16 cellular contexts compared by ENCODE assay signal in the genomic region with DNA sequence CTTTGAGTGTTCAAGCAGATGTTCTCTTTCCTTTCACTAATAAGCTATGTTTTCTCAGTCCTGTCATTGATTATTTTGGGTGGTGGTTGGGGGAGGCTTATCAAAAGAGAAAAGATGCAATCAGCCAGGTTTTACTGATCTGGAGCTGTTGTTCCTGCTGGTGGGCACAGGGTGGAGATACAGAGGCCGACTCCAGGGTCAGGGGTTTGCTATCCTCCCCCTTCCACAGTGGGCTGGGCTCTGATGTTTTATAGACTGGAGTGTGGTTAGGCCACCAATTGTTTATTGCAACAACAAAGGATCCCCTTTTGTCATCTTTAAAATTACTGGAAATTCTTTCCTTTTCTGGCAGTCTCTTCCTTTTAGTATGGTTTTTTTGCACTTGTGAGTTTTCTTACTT.
A peak's percentile ranks its signal among the peaks of the same experiment; 100 is the strongest.
DNase-seq lines count a peak whose midpoint lies in the region; ATAC-seq and TF ChIP-seq lines count a peak whose summit lies in the region.
"Had no signal": no experiment of that assay in that cellular context is flagged by ENCODE, and none has a peak within 500 bp of the region (broad histone marks: within the 10 kb centered on the region; RNA-seq: fewer than 3 reads in every experiment).

No MANE protein-coding gene starts in this region.

- H3K9me3 ChIP-seq in heart left ventricle (no peaks in the 10 kb centered on the region), mesenchymal stem cell (ENCODE audit: control insufficient read depth, low read length) (no peaks in the 10 kb centered on the region), upper lobe of left lung (no peaks in the 10 kb centered on the region), neuronal stem cell (replicated peaks in 1 of 2; ENCODE audit: control insufficient read depth in 2 of 2, insufficient read depth in 1 of 2, low read depth in 1 of 2, low read length in 2 of 2) (no peaks in the 10 kb centered on the region)
- H3K9me3 ChIP-seq: pancreas had no signal

- DNase-seq in heart left ventricle: no peak
- DNase-seq in Right ventricle myocardium superior: no peak
- DNase-seq in brain microvascular endothelial cell: no peak
- no peak for DNase-seq in mesenchymal stem cell
- no peak for DNase-seq in upper lobe of left lung
- DNase-seq in neuronal stem cell (ENCODE audit: low spot score): no peak
- DNase-seq in omental fat pad (ENCODE audit: low spot score): no peak
- DNase-seq: activated CD4-positive, alpha-beta T cell treated with anti-CD3 and anti-CD28 coated beads for 48 hours; activated effector memory CD4-positive, alpha-beta T cell treated with Interleukin-2 at 50 U/mL for 16 hours; EL; kidney; MV-4-11; NCI-H510A treated with DMSO at 0.1 percent for 48 hours; pancreas had no signal

- no peak overlapping the region for H2BK120ac ChIP-seq in mesenchymal stem cell (ENCODE audit: low read depth, low read length)
- H2BK120ac ChIP-seq in neuronal stem cell (ENCODE audit: low read depth, low read length): no peak overlapping the region

- no peak overlapping the region for H3K4me2 ChIP-seq in mesenchymal stem cell (ENCODE audit: low read length, poor library complexity, severe bottlenecking)
- no peak overlapping the region for H3K4me2 ChIP-seq in neuronal stem cell (ENCODE audit: insufficient read depth, low read length, poor library complexity, severe bottlenecking)

- peak overlapping the region in 1 of 2 experiments; percentile 1 for H3K4ac ChIP-seq in mesenchymal stem cell (ENCODE audit: low read depth in 1 of 2, low read length in 2 of 2)
- no peak overlapping the region for H3K4ac ChIP-seq in neuronal stem cell (ENCODE audit: low read length)

- no peak overlapping the region for H2AFZ ChIP-seq in mesenchymal stem cell (ENCODE audit: low read depth, low read length)
- no peak overlapping the region for H2AFZ ChIP-seq in neuronal stem cell (ENCODE audit: low read length)

- no peak for TF ChIP-seq POLR2A in heart left ventricle (IDR thresholded peaks at IDR 0.05)
- no peak for TF ChIP-seq POLR2A in upper lobe of left lung (IDR thresholded peaks at IDR 0.05)

- H3K18ac ChIP-seq in mesenchymal stem cell (ENCODE audit: low read depth in 1 of 2, low read length in 2 of 2) (no peak overlapping the region), neuronal stem cell (ENCODE audit: low read length) (no peak overlapping the region)

- intact Hi-C loops in heart left ventricle (cut with DNase I) (no loop called here), Right ventricle myocardium superior (cut with DNase I) (no loop called here)

- no peak overlapping the region for H2BK15ac ChIP-seq in mesenchymal stem cell (ENCODE audit: low read depth, poor library complexity, severe bottlenecking)
- H2BK15ac ChIP-seq in neuronal stem cell (ENCODE audit: low read length): no peak overlapping the region

- peaks cover 21% of the 10 kb centered on the region for H3K79me1 ChIP-seq in mesenchymal stem cell (replicated peaks; ENCODE audit: low read length, poor library complexity, severe bottlenecking)
- no peaks in the 10 kb centered on the region for H3K79me1 ChIP-seq in neuronal stem cell (ENCODE audit: low read depth, low read length)

- H3K36me3 ChIP-seq in heart left ventricle (no peaks in the 10 kb centered on the region), brain microvascular endothelial cell (replicated peaks) (peaks cover 4% of the 10 kb centered on the region), mesenchymal stem cell (ENCODE audit: control insufficient read depth in 1 of 2, insufficient read depth in 2 of 2, low read depth in 1 of 2, low read length in 2 of 2) (no peaks in the 10 kb centered on the region), upper lobe of left lung (no peaks in the 10 kb centered on the region), neuronal stem cell (replicated peaks in 1 of 2; ENCODE audit: control insufficient read depth in 2 of 2, insufficient read depth in 2 of 2, low read length in 2 of 2) (peaks cover 0 to 7% of the 10 kb centered on the region in 2 donors)
- H3K36me3 ChIP-seq: cardiac muscle cell, pancreas had no signal

- H4K8ac ChIP-seq in mesenchymal stem cell (ENCODE audit: low read length) (no peak overlapping the region), neuronal stem cell (ENCODE audit: low read depth, low read length) (no peak overlapping the region)

- TF ChIP-seq CTCF in heart left ventricle (IDR thresholded peaks at IDR 0.05) (no peak), brain microvascular endothelial cell (IDR thresholded peaks at IDR 0.05; ENCODE audit: low read depth, low read length, missing control alignments) (peak; percentile 42), upper lobe of left lung (IDR thresholded peaks at IDR 0.05) (no peak), omental fat pad (IDR thresholded peaks at IDR 0.05) (no peak)

- in situ Hi-C loops in brain microvascular endothelial cell (cut with HindIII; ENCODE audit: low pct_ligation_motif_present, low sequenced_read_pairs): no loop called here

- H3K27me3 ChIP-seq in heart left ventricle (no peaks in the 10 kb centered on the region), brain microvascular endothelial cell (replicated peaks) (no peaks in the 10 kb centered on the region), mesenchymal stem cell (ENCODE audit: control insufficient read depth in 1 of 2, insufficient read depth in 1 of 2, low read length in 2 of 2) (no peaks in the 10 kb centered on the region), upper lobe of left lung (no peaks in the 10 kb centered on the region), neuronal stem cell (ENCODE audit: control insufficient read depth in 3 of 3, insufficient read depth in 3 of 3, low read depth in 1 of 3, low read length in 3 of 3) (no peaks in the 10 kb centered on the region)
- H3K27me3 ChIP-seq: cardiac muscle cell, pancreas had no signal

- no peak for ATAC-seq in heart left ventricle
- no peak for ATAC-seq in Right ventricle myocardium superior (ENCODE audit: poor library complexity)
- ATAC-seq in upper lobe of left lung (ENCODE audit: low FRiP score in 2 of 2): no peak
- no peak for ATAC-seq in omental fat pad (ENCODE audit: low FRiP score)
- no peak for ATAC-seq in HG02938 (IDR thresholded peaks at IDR 0.05; ENCODE audit: unreplicated experiment)

- H2AK5ac ChIP-seq in mesenchymal stem cell (ENCODE audit: low read length, severe bottlenecking) (peak overlapping the region; percentile 66), neuronal stem cell (ENCODE audit: low read depth, low read length) (no peak overlapping the region)

- H3K27ac ChIP-seq in heart left ventricle: peak overlapping the region in 11 of 12 donors; percentile 44 to 82 (median 70)
- H3K27ac ChIP-seq in brain microvascular endothelial cell: no peak overlapping the region
- H3K27ac ChIP-seq in mesenchymal stem cell (ENCODE audit: low read length, poor library complexity, severe bottlenecking): no peak overlapping the region
- peak overlapping the region in 3 of 4 donors; percentile 16 to 78 (median 72) for H3K27ac ChIP-seq in upper lobe of left lung
- no peak overlapping the region for H3K27ac ChIP-seq in neuronal stem cell (replicated peaks; ENCODE audit: low read length)
- H3K27ac ChIP-seq: cardiac muscle cell, pancreas had no signal

- H3K4me3 ChIP-seq in heart left ventricle: no peak overlapping the region
- H3K4me3 ChIP-seq in brain microvascular endothelial cell (ENCODE audit: low read depth, low read length): no peak overlapping the region
- no peak overlapping the region for H3K4me3 ChIP-seq in mesenchymal stem cell (ENCODE audit: insufficient read depth in 1 of 2, low read depth in 1 of 2, low read length in 2 of 2)
- no peak overlapping the region for H3K4me3 ChIP-seq in upper lobe of left lung
- no peak overlapping the region for H3K4me3 ChIP-seq in neuronal stem cell (ENCODE audit: low read length in 2 of 2)
- H3K4me3 ChIP-seq: cardiac muscle cell, pancreas had no signal

- H4K91ac ChIP-seq in mesenchymal stem cell (ENCODE audit: low read length) (no peak overlapping the region), neuronal stem cell (ENCODE audit: low read depth, low read length, poor library complexity) (no peak overlapping the region)

- 33 to 50% (median 44%) methylated on average over 1 of the region's 1 CpG for WGBS in heart left ventricle, 4 donors
- WGBS in mesenchymal stem cell: 71% methylated on average over 1 of the region's 1 CpG
- WGBS in upper lobe of left lung, 2 donors: 38 to 43% methylated on average over 1 of the region's 1 CpG
- no CpG with 5 or more reads among the region's 1 CpG for WGBS in neuronal stem cell (ENCODE audit: extremely low coverage in 2 of 2, insufficient read length in 2 of 2, insufficient replicate concordance in 1 of 2), 2 donors

- H3K14ac ChIP-seq in mesenchymal stem cell (ENCODE audit: low read length in 2 of 2): no peak overlapping the region
- H3K14ac ChIP-seq in neuronal stem cell (ENCODE audit: low read length): no peak overlapping the region

- peaks cover 35 to 100% (median 97%) of the 10 kb centered on the region in 12 donors for H3K4me1 ChIP-seq in heart left ventricle
- H3K4me1 ChIP-seq in mesenchymal stem cell (ENCODE audit: control insufficient read depth, insufficient read depth, low read depth, low read length): peaks cover 20% of the 10 kb centered on the region
- H3K4me1 ChIP-seq in upper lobe of left lung: peaks cover 66 to 79% (median 74%) of the 10 kb centered on the region in 4 donors
- H3K4me1 ChIP-seq in neuronal stem cell (ENCODE audit: control insufficient read depth in 2 of 2, insufficient read depth in 1 of 2, low read depth in 1 of 2, low read length in 2 of 2): no peaks in the 10 kb centered on the region

- H3K23ac ChIP-seq in mesenchymal stem cell (ENCODE audit: low read length in 2 of 2) (no peak overlapping the region), neuronal stem cell (ENCODE audit: low read depth, low read length, poor library complexity) (no peak overlapping the region)

- no peak overlapping the region for H3K9ac ChIP-seq in mesenchymal stem cell (ENCODE audit: low read length)
- H3K9ac ChIP-seq in neuronal stem cell (ENCODE audit: low read depth, low read length, poor library complexity): no peak overlapping the region

- H2BK12ac ChIP-seq in mesenchymal stem cell (ENCODE audit: low read length in 2 of 2) (no peak overlapping the region), neuronal stem cell (ENCODE audit: low read length) (no peak overlapping the region)

- no peak for TF ChIP-seq EP300 in upper lobe of left lung (IDR thresholded peaks at IDR 0.05)

- H2BK5ac ChIP-seq in mesenchymal stem cell (ENCODE audit: low read depth, low read length, poor library complexity, severe bottlenecking): no peak overlapping the region
- no peak overlapping the region for H2BK5ac ChIP-seq in neuronal stem cell (ENCODE audit: low read length)

Comparison
In these comparisons a context has a peak if more than half of its experiments do, and no peak if none do; other contexts are left out.
1. H3K27ac ChIP-seq: peak in heart left ventricle (11 of 12) and upper lobe of left lung (3 of 4); none in brain microvascular endothelial cell (single experiment), mesenchymal stem cell (single experiment) and neuronal stem cell (single experiment).